Comparison of ENCODE assay signal across 24 cellular contexts in genomic region chr6:139790527-139790926, GRCh38.
"Had no signal": no experiment of that assay in that cellular context is flagged by ENCODE, and none has a peak within 500 bp of the region (broad histone marks: within the 10 kb centered on the region; RNA-seq: fewer than 3 reads in every experiment).

No MANE protein-coding gene starts in this region.

- H3K27ac Mint-ChIP-seq: dendritic cell treated with granulocyte-macrophage colony-stimulating factor and Interleukin-4, amounts not matched to agents 40 ng/mL and 50 ng/mL, for 4 days; effector memory CD8-positive, alpha-beta T cell; endodermal cell; mesothelial cell of epicardium had no signal

- H3K27me3 ChIP-seq: colonic mucosa, esophagus squamous epithelium, gastrocnemius medialis, heart right ventricle, left lung had no signal

- H3K27ac ChIP-seq: colonic mucosa, epithelial cell of prostate, esophagus squamous epithelium, gastrocnemius medialis, heart right ventricle, left lung, lower lobe of right lung had no signal

- H3K4me1 ChIP-seq: colonic mucosa, esophagus squamous epithelium, gastrocnemius medialis, heart right ventricle, left lung, lower lobe of right lung had no signal

- H3K4me3 ChIP-seq: colonic mucosa, esophagus squamous epithelium, gastrocnemius medialis, heart right ventricle, left lung, lower lobe of right lung, mucosa of descending colon had no signal

- H3K36me3 ChIP-seq: colonic mucosa, esophagus squamous epithelium, gastrocnemius medialis, heart right ventricle, left lung, lower lobe of right lung had no signal

- H3K4me3 Mint-ChIP-seq: dendritic cell treated with granulocyte-macrophage colony-stimulating factor and Interleukin-4, amounts not matched to agents 40 ng/mL and 50 ng/mL, for 4 days; effector memory CD8-positive, alpha-beta T cell; endodermal cell; mesothelial cell of epicardium had no signal

- H3K4me1 Mint-ChIP-seq: endodermal cell had no signal

- H3K9me3 ChIP-seq: colonic mucosa, gastrocnemius medialis, left lung, lower lobe of right lung, mucosa of descending colon had no signal

- H3K27me3 Mint-ChIP-seq: dendritic cell treated with granulocyte-macrophage colony-stimulating factor and Interleukin-4, amounts not matched to agents 40 ng/mL and 50 ng/mL, for 4 days had no signal

- DNase-seq: colonic mucosa; cortex of kidney; effector CD8-positive, alpha-beta T cell; effector memory CD8-positive, alpha-beta T cell; endodermal cell; erythroblast; esophagus squamous epithelium; foreskin fibroblast; foreskin melanocyte; gastrocnemius medialis; glutamatergic neuron; head of caudate nucleus; heart right ventricle; hippocampal formation; left cardiac atrium; left lung; left ventricle myocardium superior; lower lobe of right lung; mesenchymal stem cell; mucosa of descending colon had no signal

- ATAC-seq: effector memory CD8-positive, alpha-beta T cell; esophagus mucosa; gastrocnemius medialis; heart right ventricle; left cardiac atrium; left lung; left ventricle myocardium superior; lower lobe of right lung; mucosa of descending colon had no signal
